ENCODE assay signal across 11 cellular contexts in genomic region chr3:37993067-37993809, GRCh38. TPM values are rescaled to one million over a fixed set of nuclear protein-coding genes. Genes with fewer than 3 reads are reported as not detected.
DNase-seq lines count a peak whose midpoint lies in the region; ATAC-seq, FAIRE-seq and TF ChIP-seq lines count a peak whose summit lies in the region.
"Had no signal": no experiment of that assay in that cellular context is flagged by ENCODE, and none has a peak within 500 bp of the region (broad histone marks: within the 10 kb centered on the region; RNA-seq: fewer than 3 reads in every experiment).

No MANE protein-coding gene starts in this region.

- TF ChIP-seq CTCF in kidney (IDR thresholded peaks at IDR 0.05; ENCODE audit: borderline replicate concordance, extremely low read depth, insufficient read depth), result no peak

- FAIRE-seq in kidney (lab: Jason Lieb, UNC), result no peak

- H3K36me3 ChIP-seq in kidney (ENCODE audit: control insufficient read depth in 1 of 2, insufficient read depth in 2 of 2, low read length in 2 of 2), result no peaks in the 10 kb centered on the region
- peaks cover 0 to 4% of the 10 kb centered on the region in 2 donors for H3K36me3 ChIP-seq in stomach smooth muscle (ENCODE audit: control insufficient read depth in 2 of 2, insufficient read depth in 2 of 2, low read length in 2 of 2)

- H3K4me1 Mint-ChIP-seq in T-helper 1 cell treated with Interleukin-12 subunit alpha and Interleukin-12 subunit beta and Interleukin-4 antibody, amounts not matched to agents 30 μg/mL and 1 μg/mL, for 36 hours (ENCODE audit: low read depth), result peaks cover 39% of the 10 kb centered on the region
- H3K4me1 Mint-ChIP-seq in activated naive CD4-positive, alpha-beta T cell treated with anti-CD3 and anti-CD28 coated beads, Interleukin-2, amount 50 U/mL, for 24 hours, result peaks cover 48% of the 10 kb centered on the region

- H3K9me3 ChIP-seq in kidney (ENCODE audit: control insufficient read depth in 1 of 2, low read length in 2 of 2) (no peaks in the 10 kb centered on the region), stomach smooth muscle (ENCODE audit: control insufficient read depth in 2 of 2, low read length in 2 of 2) (no peaks in the 10 kb centered on the region)
- H3K9me3 ChIP-seq: body of pancreas had no signal

- DNase-seq in T-helper 1 cell (no peak), kidney (no peak), NCI-H1436 (lab: John Stamatoyannopoulos, UW) (no peak), SIG-M5 treated with dmso at 0.1 percent for 504 hours (lab: John Stamatoyannopoulos, UW; ENCODE audit: unreplicated experiment) (no peak)
- DNase-seq: NCI-H446 treated with DMSO at 0.1 percent for 48 hours had no signal

- H3K4me3 ChIP-seq in kidney (ENCODE audit: low read length in 2 of 2) (peak overlapping the region; percentile 72 to 81), stomach smooth muscle (ENCODE audit: low read length in 2 of 2) (peak overlapping the region; percentile 74 to 86)
- H3K4me3 ChIP-seq: body of pancreas had no signal

- peak overlapping the region; percentile 88 for H3K4me3 Mint-ChIP-seq in T-helper 1 cell treated with Interleukin-12 subunit alpha and Interleukin-12 subunit beta and Interleukin-4 antibody, amounts not matched to agents 30 μg/mL and 1 μg/mL, for 36 hours
- H3K4me3 Mint-ChIP-seq in activated naive CD4-positive, alpha-beta T cell treated with anti-CD3 and anti-CD28 coated beads, Interleukin-2, amount 50 U/mL, for 24 hours, result peak overlapping the region; percentile 94

- peaks cover 12% of the 10 kb centered on the region for H3K36me3 Mint-ChIP-seq in T-helper 1 cell treated with Interleukin-12 subunit alpha and Interleukin-12 subunit beta and Interleukin-4 antibody, amounts not matched to agents 30 μg/mL and 1 μg/mL, for 36 hours (ENCODE audit: low read depth)
- peaks cover 12% of the 10 kb centered on the region for H3K36me3 Mint-ChIP-seq in activated naive CD4-positive, alpha-beta T cell treated with anti-CD3 and anti-CD28 coated beads, Interleukin-2, amount 50 U/mL, for 24 hours

- peak overlapping the region in 1 of 2 donors; percentile 40 for H3K27ac ChIP-seq in kidney (ENCODE audit: low read depth in 2 of 2, low read length in 2 of 2)
- peak overlapping the region; percentile 55 for H3K27ac ChIP-seq in stomach smooth muscle (ENCODE audit: low read length)

- intact Hi-C loops in kidney (cut with DNase I), result no loop called here

- H3K9ac ChIP-seq in kidney (ENCODE audit: low read length in 2 of 2) (peak overlapping the region; percentile 76 to 78), stomach smooth muscle (ENCODE audit: low read length in 2 of 2) (peak overlapping the region in 1 of 2 donors; percentile 63)

- no peaks in the 10 kb centered on the region for H3K9me3 Mint-ChIP-seq in T-helper 1 cell treated with Interleukin-12 subunit alpha and Interleukin-12 subunit beta and Interleukin-4 antibody, amounts not matched to agents 30 μg/mL and 1 μg/mL, for 36 hours
- no peaks in the 10 kb centered on the region for H3K9me3 Mint-ChIP-seq in activated naive CD4-positive, alpha-beta T cell treated with anti-CD3 and anti-CD28 coated beads, Interleukin-2, amount 50 U/mL, for 24 hours

- H3K27ac Mint-ChIP-seq in T-helper 1 cell treated with Interleukin-12 subunit alpha and Interleukin-12 subunit beta and Interleukin-4 antibody, amounts not matched to agents 30 μg/mL and 1 μg/mL, for 36 hours, result peak overlapping the region; percentile 89
- peak overlapping the region; percentile 98 for H3K27ac Mint-ChIP-seq in activated naive CD4-positive, alpha-beta T cell treated with anti-CD3 and anti-CD28 coated beads, Interleukin-2, amount 50 U/mL, for 24 hours

- H3K27me3 Mint-ChIP-seq in T-helper 1 cell treated with Interleukin-12 subunit alpha and Interleukin-12 subunit beta and Interleukin-4 antibody, amounts not matched to agents 30 μg/mL and 1 μg/mL, for 36 hours (ENCODE audit: low read depth), result no peaks in the 10 kb centered on the region
- no peaks in the 10 kb centered on the region for H3K27me3 Mint-ChIP-seq in activated naive CD4-positive, alpha-beta T cell treated with anti-CD3 and anti-CD28 coated beads, Interleukin-2, amount 50 U/mL, for 24 hours

- H3K4me1 ChIP-seq in kidney (ENCODE audit: control insufficient read depth in 1 of 2, insufficient read depth in 1 of 2, low read depth in 1 of 2, low read length in 2 of 2) (peaks cover 3 to 15% of the 10 kb centered on the region in 2 donors), stomach smooth muscle (ENCODE audit: control insufficient read depth, insufficient read depth, low read length) (peaks cover 15% of the 10 kb centered on the region)

- H3K27me3 ChIP-seq in stomach smooth muscle (ENCODE audit: control insufficient read depth in 1 of 2, insufficient read depth in 2 of 2, low read length in 2 of 2), result no peaks in the 10 kb centered on the region
- H3K27me3 ChIP-seq: body of pancreas had no signal

- ATAC-seq in HG02571 (IDR thresholded peaks at IDR 0.05; ENCODE audit: unreplicated experiment), result no peak

RNA-seq across cellular contexts. Expression of gene VILL, which starts 2.7 kb away (rescaled TPM):
- total RNA-seq in kidney, result 7.6 TPM
- polyA plus RNA-seq in kidney (ENCODE audit: insufficient read depth, low read depth, low replicate concordance), result 7.4 TPM

RNA-seq across cellular contexts. Expression of gene PLCD1, which starts 36.2 kb away (rescaled TPM):
- total RNA-seq in kidney, result 50.0 TPM
- polyA plus RNA-seq in kidney (ENCODE audit: insufficient read depth, low read depth, low replicate concordance), result 39.1 TPM

RNA-seq across cellular contexts. Expression of gene DLEC1, which starts 45.8 kb away (rescaled TPM):
- total RNA-seq in kidney, result 3.3 TPM
- polyA plus RNA-seq in kidney (ENCODE audit: insufficient read depth, low read depth, low replicate concordance), result 0.52 TPM
- total RNA-seq: A172 had no signal
